In genomic region chr7:28145090-28145626, GRCh38 we compare ENCODE assay signal across 3 cellular contexts.
TF ChIP-seq lines count a peak whose summit lies in the region.

No MANE protein-coding gene starts in this region.

TF ChIP-seq in K562, 482 proteins besides CTCF, POLR2A, EP300 and RAD21 (continues in another document):
- TF ChIP-seq MAFK (IDR thresholded peaks at IDR 0.05; ENCODE audit: low read length), result peak; percentile 73
- TF ChIP-seq C11orf30 (IDR thresholded peaks at IDR 0.05; ENCODE audit: low read depth), result peak; percentile 61
- no peak for TF ChIP-seq PATZ1 (CRISPR knock-in tag; IDR thresholded peaks at IDR 0.05; ENCODE audit: borderline replicate concordance)
- peak; percentile 72 for TF ChIP-seq MAFF (IDR thresholded peaks at IDR 0.05; ENCODE audit: low read length)
- no peak for TF ChIP-seq IRF9 (tag; IDR thresholded peaks at IDR 0.05)
- peak; percentile 60 for TF ChIP-seq MAFG (tag; conservative IDR thresholded peaks at IDR 0.05)
- no peak for TF ChIP-seq ZNF263 (CRISPR knock-in tag; IDR thresholded peaks at IDR 0.05; ENCODE audit: borderline replicate concordance)
- no peak for TF ChIP-seq HOXB6 (CRISPR knock-in tag; IDR thresholded peaks at IDR 0.05; ENCODE audit: borderline replicate concordance)
- TF ChIP-seq UBTF (IDR thresholded peaks at IDR 0.05; ENCODE audit: borderline replicate concordance in 1 of 2, low read depth in 2 of 2, low read length in 2 of 2), result no peak
- peak; percentile 77 for TF ChIP-seq ZNF316 (IDR thresholded peaks at IDR 0.05)
- no peak for TF ChIP-seq RB1 (IDR thresholded peaks at IDR 0.05; ENCODE audit: low read depth)
- no peak for TF ChIP-seq ELK1 (CRISPR knock-in tag; IDR thresholded peaks at IDR 0.05)

TF ChIP-seq in HepG2, 621 proteins besides CTCF, POLR2A, EP300 and RAD21:
- TF ChIP-seq MAFK (conservative IDR thresholded peaks at IDR 0.05 in 1 of 2, IDR thresholded peaks at IDR 0.05 in 1 of 2; ENCODE audit: low read length in 2 of 2) (peak; percentile 85 to 91), MAFF (IDR thresholded peaks at IDR 0.05; ENCODE audit: low read depth, low read length) (peak; percentile 88), MED8 (CRISPR knock-in tag; IDR thresholded peaks at IDR 0.05; ENCODE audit: insufficient replicate concordance) (no peak)
TF ChIP-seq in HepG2: peak in this region for 2.

TF ChIP-seq in HEK293T, 16 proteins besides CTCF, POLR2A, EP300 and RAD21:
- no peak for TF ChIP-seq NFRKB (IDR thresholded peaks at IDR 0.05)
- no peak for TF ChIP-seq SP1 (IDR thresholded peaks at IDR 0.05)
- TF ChIP-seq ELF4 (IDR thresholded peaks at IDR 0.05), result no peak
- TF ChIP-seq FOXK2 (IDR thresholded peaks at IDR 0.05), result no peak
- no peak for TF ChIP-seq ZNF384 (IDR thresholded peaks at IDR 0.05)
- no peak for TF ChIP-seq FOXA1 (IDR thresholded peaks at IDR 0.05)
- no peak for TF ChIP-seq LEF1 (IDR thresholded peaks at IDR 0.05; ENCODE audit: borderline replicate concordance)
- no peak for TF ChIP-seq TARDBP (IDR thresholded peaks at IDR 0.05)
- TF ChIP-seq FOXM1 (IDR thresholded peaks at IDR 0.05; ENCODE audit: borderline replicate concordance), result no peak
- no peak for TF ChIP-seq ARNT (IDR thresholded peaks at IDR 0.05)
- no peak for TF ChIP-seq SUZ12 (IDR thresholded peaks at IDR 0.05)
- no peak for TF ChIP-seq PKNOX1 (IDR thresholded peaks at IDR 0.05)
- TF ChIP-seq CTBP1 (IDR thresholded peaks at IDR 0.05; ENCODE audit: borderline replicate concordance), result no peak
- TF ChIP-seq L3MBTL2 (conservative IDR thresholded peaks at IDR 0.05), result no peak
